In the genomic region with DNA sequence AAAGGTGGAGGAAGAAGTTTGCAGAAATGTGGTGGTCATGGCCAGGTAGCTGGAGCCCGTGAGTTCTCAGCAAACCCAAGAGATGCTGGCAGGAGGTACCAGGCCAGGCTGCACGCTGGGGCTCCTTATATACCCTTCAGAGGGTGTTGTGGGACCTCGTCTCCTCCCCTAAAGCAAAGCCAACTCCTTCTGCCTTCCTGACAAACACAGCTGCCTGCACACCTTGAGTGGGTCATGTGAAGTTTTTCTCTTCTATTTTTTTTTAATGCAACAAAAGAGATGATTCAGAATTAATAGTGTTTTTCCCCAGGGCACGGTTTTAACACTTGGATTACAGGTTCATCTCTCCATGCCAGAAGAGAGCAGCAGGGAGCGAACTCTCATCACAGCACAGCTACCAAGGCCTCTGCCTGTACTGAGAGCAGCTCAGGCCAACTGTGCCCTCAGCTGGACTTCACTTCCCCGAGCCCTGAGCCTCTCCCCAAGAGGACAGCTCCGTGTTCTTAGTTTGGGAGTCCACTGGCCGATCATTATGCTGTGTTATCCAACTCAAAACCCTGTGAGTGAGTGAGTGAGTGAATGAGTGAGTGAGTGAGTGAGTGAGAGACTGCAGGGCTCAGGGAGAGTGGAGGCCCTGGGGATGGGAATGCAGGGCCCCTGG, we compare ENCODE assay signal across 9 cellular contexts. TPM values are rescaled to one million over a fixed set of nuclear protein-coding genes. Genes with fewer than 3 reads are reported as not detected.
DNase-seq lines count a peak whose midpoint lies in the region; ATAC-seq and TF ChIP-seq lines count a peak whose summit lies in the region.
"Had no signal": no experiment of that assay in that cellular context is flagged by ENCODE, and none has a peak within 500 bp of the region (broad histone marks: within the 10 kb centered on the region; RNA-seq: fewer than 3 reads in every experiment).

KRT15 (minus strand) TSS at position 102 of the 661 bp plus-strand sequence; CDS start at position 39, 63 bp downstream.

- H3K27me3 ChIP-seq in duodenal mucosa (ENCODE audit: control insufficient read depth in 1 of 2, insufficient read depth in 2 of 2, low read length in 2 of 2) (no peaks in the 10 kb centered on the region), A673 (replicated peaks; ENCODE audit: insufficient read depth, low read depth, low read length, poor library complexity) (no peaks in the 10 kb centered on the region)

- no peaks in the 10 kb centered on the region for H3K9me3 Mint-ChIP-seq in HFFc6
- no peaks in the 10 kb centered on the region for H3K9me3 Mint-ChIP-seq in effector memory CD8-positive, alpha-beta T cell

- H3K27ac ChIP-seq in duodenal mucosa (ENCODE audit: low read depth, low read length) (peak within 1 kb of the TSS; percentile 17), A673 (ENCODE audit: low read depth, low read length, poor library complexity, severe bottlenecking) (no peak within 1 kb of the TSS)
- H3K27ac ChIP-seq: SK-N-MC had no signal

- CTCF ChIA-PET in A673 (lab: Charles Lee) = no interaction called here

- DNase-seq in HFFc6 (peak; percentile 68), NCI-H345 (lab: John Stamatoyannopoulos, UW) (peak; percentile 79), renal cortical epithelial cell (ENCODE audit: low read depth) (peak; percentile 42), A673 (ENCODE audit: low spot score) (no peak), NOMO-1 treated with dmso at 0.1 percent for 144 hours (lab: John Stamatoyannopoulos, UW; ENCODE audit: unreplicated experiment) (no peak), NCI-H187 treated with DMSO at 0.1 percent for 48 hours (lab: John Stamatoyannopoulos, UW) (no peak)
- DNase-seq in effector memory CD8-positive, alpha-beta T cell = no peak

- TF ChIP-seq CTCF in HFFc6 (IDR thresholded peaks at IDR 0.05) (no peak), A673 (conservative IDR thresholded peaks at IDR 0.05; ENCODE audit: low read depth, low read length) (no peak)

- peak within 1 kb of the TSS in 1 of 2 donors; percentile 55 for H3K9ac ChIP-seq in duodenal mucosa (ENCODE audit: low read depth in 1 of 2, low read length in 2 of 2)

- H3K4me1 Mint-ChIP-seq in HFFc6 (ENCODE audit: low read depth) = peaks cover 44% of the 10 kb centered on the region
- no peaks in the 10 kb centered on the region for H3K4me1 Mint-ChIP-seq in effector memory CD8-positive, alpha-beta T cell (ENCODE audit: low read depth in 2 of 2)

- no TSS peak for BruUV-seq in A673 (replicated peaks; lab: Mats Ljungman, UMichigan)

- ATAC-seq in effector memory CD8-positive, alpha-beta T cell (replicated peaks) = no peak

- intact Hi-C loops in A673 (cut with micrococcal nuclease; ENCODE audit: unreplicated experiment) = no loop called here

- H3K4me1 ChIP-seq in duodenal mucosa (ENCODE audit: control insufficient read depth in 1 of 2, insufficient read depth in 2 of 2, low read length in 2 of 2) (peaks cover 48 to 53% of the 10 kb centered on the region in 2 donors), A673 (ENCODE audit: insufficient read depth, low read length, poor library complexity, severe bottlenecking) (no peaks in the 10 kb centered on the region)

- H3K27me3 Mint-ChIP-seq in HFFc6 (ENCODE audit: insufficient read depth) = peaks cover 1% of the 10 kb centered on the region
- peaks cover 24 to 81% of the 10 kb centered on the region in 2 donors for H3K27me3 Mint-ChIP-seq in effector memory CD8-positive, alpha-beta T cell

- no peaks in the 10 kb centered on the region for H3K36me3 Mint-ChIP-seq in HFFc6 (ENCODE audit: low read depth)
- H3K36me3 Mint-ChIP-seq in effector memory CD8-positive, alpha-beta T cell (ENCODE audit: insufficient read depth) = no peaks in the 10 kb centered on the region

- H3K9me3 ChIP-seq in duodenal mucosa (ENCODE audit: control insufficient read depth in 1 of 2, low read length in 2 of 2) (no peaks in the 10 kb centered on the region), A673 (ENCODE audit: low read depth, low read length, poor library complexity, severe bottlenecking) (no peaks in the 10 kb centered on the region)

- H3K4me3 ChIP-seq in duodenal mucosa (ENCODE audit: low read depth in 1 of 2, low read length in 2 of 2) = no peak within 1 kb of the TSS
- no peak within 1 kb of the TSS for H3K4me3 ChIP-seq in A673 (ENCODE audit: low read depth, low read length, poor library complexity, severe bottlenecking)
- H3K4me3 ChIP-seq: SK-N-MC had no signal

- H3K27ac Mint-ChIP-seq in HFFc6 = peak within 1 kb of the TSS; percentile 52
- H3K27ac Mint-ChIP-seq in effector memory CD8-positive, alpha-beta T cell = no peak within 1 kb of the TSS

- POLR2A ChIA-PET in A673 (lab: Charles Lee; ENCODE audit: low non-redundant PET) = no interaction called here

- peaks cover 0 to 8% of the 10 kb centered on the region in 2 donors for H3K36me3 ChIP-seq in duodenal mucosa (ENCODE audit: control insufficient read depth in 1 of 2, insufficient read depth in 2 of 2, low read length in 2 of 2)
- no peaks in the 10 kb centered on the region for H3K36me3 ChIP-seq in A673 (ENCODE audit: insufficient read depth, low read length, poor library complexity, severe bottlenecking)

- H3K4me3 Mint-ChIP-seq in HFFc6 = no peak within 1 kb of the TSS
- H3K4me3 Mint-ChIP-seq in effector memory CD8-positive, alpha-beta T cell = no peak within 1 kb of the TSS

RNA-seq across cellular contexts. Expression of gene KRT15, which starts in this region (rescaled TPM):
- 1 to 10 TPM; 5.0 to 8.6 (median 6.9) TPM for total RNA-seq in HFFc6 (2021; fragmentation: NEBNext Ultra II Directional; extraction: Animal tissue kit (Norgen Biotek cat#: 25700))
- 0.99 and 2.8 TPM in 2 replicates for total RNA-seq in renal cortical epithelial cell
- not detected in 2 replicates for total RNA-seq in A673 (2021)

Comparison
In these comparisons a context has a peak if more than half of its experiments do, and no peak if none do; other contexts are left out.
1. DNase-seq: peak in HFFc6 (single experiment), NCI-H345 (single experiment) and renal cortical epithelial cell (single experiment); none in A673 (single experiment), NOMO-1 treated with dmso at 0.1 percent for 144 hours (single experiment), effector memory CD8-positive, alpha-beta T cell (0 of 3) and NCI-H187 treated with DMSO at 0.1 percent for 48 hours (single experiment).